Comparison of ENCODE assay signal across 3 cellular contexts in genomic region chr9:100838857-100839256, GRCh38.
A peak's percentile ranks its signal among the peaks of the same experiment; 100 is the strongest.
TF ChIP-seq lines count a peak whose summit lies in the region.

No MANE protein-coding gene starts in this region.

TF ChIP-seq in HepG2, 621 proteins besides CTCF, POLR2A, EP300 and RAD21:
- TF ChIP-seq ZMAT3 (CRISPR knock-in tag; conservative IDR thresholded peaks at IDR 0.05) (no peak), MAFF (IDR thresholded peaks at IDR 0.05; ENCODE audit: low read depth, low read length) (peak; percentile 90), ZNF253 (CRISPR knock-in tag; IDR thresholded peaks at IDR 0.05; ENCODE audit: borderline replicate concordance) (no peak), MAFK (conservative IDR thresholded peaks at IDR 0.05 in 1 of 2, IDR thresholded peaks at IDR 0.05 in 1 of 2; ENCODE audit: low read length in 2 of 2) (peak; percentile 85 to 93)

TF ChIP-seq in IMR-90, 13 proteins besides CTCF, POLR2A, EP300 and RAD21:
- TF ChIP-seq CEBPB (IDR thresholded peaks at IDR 0.05; ENCODE audit: low read depth, low read length) (no peak), SMC3 (IDR thresholded peaks at IDR 0.05; ENCODE audit: low read depth, low read length) (no peak), MXI1 (IDR thresholded peaks at IDR 0.05; ENCODE audit: borderline replicate concordance, low read depth, low read length) (no peak), NFE2L2 (IDR thresholded peaks at IDR 0.05; ENCODE audit: low read depth, low read length) (no peak), MAFK (IDR thresholded peaks at IDR 0.05; ENCODE audit: low read depth, low read length) (peak; percentile 82)

TF ChIP-seq in H1, 55 proteins besides CTCF, POLR2A, EP300 and RAD21:
- TF ChIP-seq SIX5 (IDR thresholded peaks at IDR 0.05; ENCODE audit: low read depth, low read length), result peak; percentile 57
- no peak for TF ChIP-seq MAX (IDR thresholded peaks at IDR 0.05)
- TF ChIP-seq YY1 (IDR thresholded peaks at IDR 0.05; ENCODE audit: low read depth, low read length), result no peak
- TF ChIP-seq, protein P1, sequence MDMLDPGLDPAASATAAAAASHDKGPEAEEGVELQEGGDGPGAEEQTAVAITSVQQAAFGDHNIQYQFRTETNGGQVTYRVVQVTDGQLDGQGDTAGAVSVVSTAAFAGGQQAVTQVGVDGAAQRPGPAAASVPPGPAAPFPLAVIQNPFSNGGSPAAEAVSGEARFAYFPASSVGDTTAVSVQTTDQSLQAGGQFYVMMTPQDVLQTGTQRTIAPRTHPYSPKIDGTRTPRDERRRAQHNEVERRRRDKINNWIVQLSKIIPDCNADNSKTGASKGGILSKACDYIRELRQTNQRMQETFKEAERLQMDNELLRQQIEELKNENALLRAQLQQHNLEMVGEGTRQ (IDR thresholded peaks at IDR 0.05; ENCODE audit: low read length), result no peak
- 0 out of 2 replicates have a peak, but pooled peaks have one; percentile 20 for TF ChIP-seq MAFK (IDR thresholded peaks at IDR 0.05; ENCODE audit: low read depth, low read length)
- no peak for TF ChIP-seq TAF1 (IDR thresholded peaks at IDR 0.05; ENCODE audit: low read depth, low read length)
